Comparison of ENCODE assay signal across 8 cellular contexts in genomic region chrX:135086197-135086854, GRCh38. TPM values are rescaled to one million over a fixed set of nuclear protein-coding genes. Genes with fewer than 3 reads are reported as not detected.
DNase-seq lines count a peak whose midpoint lies in the region; ATAC-seq and TF ChIP-seq lines count a peak whose summit lies in the region.

No MANE protein-coding gene starts in this region.

- H3K4me1 Mint-ChIP-seq in T-cell, result peaks cover 5 to 6% (median 5%) of the 10 kb centered on the region in 3 donors

- H3K27ac Mint-ChIP-seq in T-cell, result no peak overlapping the region

- TF ChIP-seq CTCF in AG09309 (IDR thresholded peaks at IDR 0.05; ENCODE audit: control insufficient read depth, insufficient read depth, low read depth, low read length, missing control alignments), result peak; percentile 62
- peak; percentile 69; the same call in 1 of the 2 replicates for TF ChIP-seq CTCF in GM12875 (IDR thresholded peaks at IDR 0.05; ENCODE audit: borderline replicate concordance, insufficient read depth, low read depth, low read length)
- TF ChIP-seq CTCF in colonic mucosa (IDR thresholded peaks at IDR 0.05), result peak; percentile 66
- peak; percentile 56 for TF ChIP-seq CTCF in lower lobe of right lung (IDR thresholded peaks at IDR 0.05)
- peak; percentile 36 to 58 (median 51) for TF ChIP-seq CTCF in uterus (IDR thresholded peaks at IDR 0.05)

- H3K27me3 ChIP-seq in colonic mucosa, result no peaks in the 10 kb centered on the region
- H3K27me3 ChIP-seq in lower lobe of right lung (ENCODE audit: low read depth), result no peaks in the 10 kb centered on the region
- peaks cover 0 to 2% of the 10 kb centered on the region in 2 donors for H3K27me3 ChIP-seq in uterus

- no peak overlapping the region for H3K9ac ChIP-seq in colonic mucosa (ENCODE audit: low read depth in 2 of 2, low read length in 2 of 2)

- H3K27ac ChIP-seq in colonic mucosa (no peak overlapping the region), lower lobe of right lung (no peak overlapping the region), uterus (no peak overlapping the region)

- H3K4me1 ChIP-seq in colonic mucosa (no peaks in the 10 kb centered on the region), lower lobe of right lung (no peaks in the 10 kb centered on the region), uterus (no peaks in the 10 kb centered on the region)

- H3K27me3 Mint-ChIP-seq in T-cell, result peaks cover 6 to 30% of the 10 kb centered on the region in 2 donors

- TF ChIP-seq POLR2A in uterus (IDR thresholded peaks at IDR 0.05), result no peak

- DNase-seq in AG09309 (ENCODE audit: low read depth) (peak; percentile 20), NCI-H1105 treated with DMSO at 0.1 percent for 48 hours (lab: John Stamatoyannopoulos, UW) (peak; percentile 48), T-cell (peak in 24 of 34 experiments; percentile 9 to 44 (median 25)), colonic mucosa (peak; percentile 37), lower lobe of right lung (no peak), uterus (peak in 1 of 2 donors; percentile 38)

- H3K36me3 ChIP-seq in colonic mucosa (no peaks in the 10 kb centered on the region), lower lobe of right lung (no peaks in the 10 kb centered on the region), uterus (no peaks in the 10 kb centered on the region)

- intact Hi-C loops in colonic mucosa (cut with DNase I) (loop anchor here (5.0 kb wide), 1 partner anchor 119 kb away; no protein-coding TSS in a partner anchor), lower lobe of right lung (cut with DNase I) (no loop called here), uterus (cut with DNase I; ENCODE audit: low total_unique reads) (no loop called here)

- no peak overlapping the region for H3K4me3 Mint-ChIP-seq in T-cell

- H3K36me3 Mint-ChIP-seq in T-cell, result no peaks in the 10 kb centered on the region

- POLR2A ChIA-PET in T-cell (lab: Charles Lee), result no interaction called here

- no peak overlapping the region for H3K4me3 ChIP-seq in AG09309 (ENCODE audit: control insufficient read depth, low read depth, low read length)
- no peak overlapping the region for H3K4me3 ChIP-seq in GM12875 (ENCODE audit: low read depth, low read length)
- no peak overlapping the region for H3K4me3 ChIP-seq in colonic mucosa
- H3K4me3 ChIP-seq in lower lobe of right lung, result no peak overlapping the region
- no peak overlapping the region for H3K4me3 ChIP-seq in uterus

- ATAC-seq in HG02610 (IDR thresholded peaks at IDR 0.05; ENCODE audit: unreplicated experiment) (peak; percentile 80), T-cell (replicated peaks in 1 of 4) (peak; percentile 82 to 98 (median 88)), lower lobe of right lung (peak; percentile 80 to 91)

- H3K9me3 Mint-ChIP-seq in T-cell, result no peaks in the 10 kb centered on the region

- CTCF ChIA-PET in T-cell (lab: Charles Lee), result interaction anchor here (0.5 to 1.2 kb wide), 7 partner anchors 12 to 602 kb away, joined by 3 to 8 read pairs (median 3); no protein-coding TSS in a partner anchor

- no peaks in the 10 kb centered on the region for H3K9me3 ChIP-seq in colonic mucosa
- H3K9me3 ChIP-seq in lower lobe of right lung, result no peaks in the 10 kb centered on the region
- no peaks in the 10 kb centered on the region for H3K9me3 ChIP-seq in uterus

RNA-seq across cellular contexts. Expression of gene SMIM10L2B, which starts 12.2 kb away (rescaled TPM):
- total RNA-seq in T-cell (under 1 TPM; 0.36 to 0.89 (median 0.60) TPM), colonic mucosa (1 to 10 TPM in 1 of 2 donors, under 1 TPM in 1; 0.35 to 1.0 TPM), lower lobe of right lung (2.0 TPM), uterus (1 to 10 TPM in 2 of 4 donors, under 1 TPM in 1, not detected in 1; 0.88 to 6.2 (median 3.7) TPM)

RNA-seq across cellular contexts. Expression of gene ETDB, which starts 34.0 kb away (rescaled TPM):
- total RNA-seq in T-cell (not detected), colonic mucosa (not detected), lower lobe of right lung (not detected), uterus (not detected)

RNA-seq across cellular contexts. Expression of gene RTL8A, which starts 34.4 kb away (rescaled TPM):
- total RNA-seq in T-cell, result 10 to 100 TPM in 3 of 5 donors, 1 to 10 TPM in 2; 8.0 to 23.5 (median 18.5) TPM
- 10 to 100 TPM; 37.4 to 38.4 TPM for total RNA-seq in colonic mucosa
- 37.4 TPM for total RNA-seq in lower lobe of right lung
- total RNA-seq in uterus, result 10 to 100 TPM in 3 of 4 donors, 1 to 10 TPM in 1; 3.2 to 52.4 (median 38.6) TPM

RNA-seq across cellular contexts. Expression of gene RTL8C, which starts 54.2 kb away (rescaled TPM):
- total RNA-seq in T-cell (10 to 100 TPM in 4 of 5 donors, 1 to 10 TPM in 1; 7.7 to 27.9 (median 20.7) TPM), colonic mucosa (10 to 100 TPM; 44.7 to 55.6 TPM), lower lobe of right lung (66.8 TPM), uterus (100 to 1,000 TPM in 1 of 4 donors, 10 to 100 TPM in 3; 47.4 to 121 (median 67.4) TPM)
